Comparison of ENCODE assay signal across 8 cellular contexts in the genomic region with DNA sequence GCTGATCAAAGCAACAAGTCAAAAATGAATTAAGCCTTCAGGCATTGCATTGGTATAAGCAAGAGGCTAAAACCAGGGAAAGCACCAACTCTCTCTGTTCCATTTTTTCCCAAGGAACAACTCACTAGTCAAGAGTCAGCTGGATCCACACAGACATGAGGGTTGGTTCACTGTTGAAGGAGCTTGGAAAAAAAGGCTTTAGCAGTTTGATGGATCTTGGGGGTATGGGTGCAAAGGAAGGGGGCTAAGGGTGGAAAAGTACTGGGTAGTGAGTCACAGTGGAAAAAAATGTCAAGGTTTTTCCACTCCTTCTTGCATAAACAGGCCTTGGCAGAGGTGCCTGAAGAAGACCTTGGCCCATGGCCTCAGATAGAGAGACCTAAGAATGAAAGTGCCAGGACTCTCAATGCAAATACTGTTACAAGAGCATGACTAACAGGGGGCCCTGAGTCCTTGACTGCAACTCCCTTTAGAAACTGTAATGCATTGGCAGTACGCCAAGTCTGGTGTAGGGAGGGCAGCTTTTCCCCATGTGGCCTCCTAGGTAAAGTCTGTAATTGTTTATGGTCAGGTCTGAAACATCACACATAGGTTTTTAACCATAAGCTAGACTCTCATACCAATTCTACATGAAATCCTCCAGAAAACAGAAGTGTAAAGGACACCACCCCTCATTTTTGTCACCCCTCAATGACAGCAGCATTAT. TPM values are rescaled to one million over a fixed set of nuclear protein-coding genes. Genes with fewer than 3 reads are reported as not detected.
DNase-seq lines count a peak whose midpoint lies in the region; ATAC-seq and TF ChIP-seq lines count a peak whose summit lies in the region.

No MANE protein-coding gene starts in this region.

- in situ Hi-C loops in Panc1 (cut with HindIII; ENCODE audit: low pct_unique_long_range_greater_than_20kb, low sequenced_read_pairs) = no loop called here
- in situ Hi-C loops in ACHN (cut with HindIII; ENCODE audit: low pct_ligation_motif_present, low pct_unique_long_range_greater_than_20kb, low sequenced_read_pairs) = no loop called here

- no peak overlapping the region for H3K27ac ChIP-seq in Panc1 (ENCODE audit: low read length)
- peak overlapping the region in 6 of 8 donors; percentile 5 to 54 (median 36) for H3K27ac ChIP-seq in spleen

- POLR2A ChIA-PET in Panc1 (lab: Charles Lee) = interaction anchor here (0.6 kb wide), 1 partner anchor 677 kb away, joined by 8 read pairs; no protein-coding TSS in a partner anchor

- no peak overlapping the region for H3K4me3 ChIP-seq in GM12865 (ENCODE audit: low read depth, low read length)
- no peak overlapping the region for H3K4me3 ChIP-seq in Panc1 (ENCODE audit: low read depth in 2 of 2, low read length in 2 of 2)
- H3K4me3 ChIP-seq in spleen = no peak overlapping the region

- ATAC-seq in GM21619 (IDR thresholded peaks at IDR 0.05; ENCODE audit: unreplicated experiment) = peak; percentile 99
- ATAC-seq in Panc1 = peak; percentile 68; the same call in 1 of the 2 replicates

- TF ChIP-seq CTCF in GM12865 (IDR thresholded peaks at IDR 0.05; ENCODE audit: insufficient read depth, low read depth, low read length, missing control alignments) = no peak
- no peak for TF ChIP-seq CTCF in Panc1 (IDR thresholded peaks at IDR 0.05)
- TF ChIP-seq CTCF in spleen (IDR thresholded peaks at IDR 0.05 in 8 of 11, conservative IDR thresholded peaks at IDR 0.05 in 3 of 11) = no peak

- no peak for TF ChIP-seq POLR2A in spleen (IDR thresholded peaks at IDR 0.05)

- H3K9me3 ChIP-seq in Panc1 (ENCODE audit: control insufficient read depth, insufficient read depth, low read depth, low read length) = no peaks in the 10 kb centered on the region
- no peaks in the 10 kb centered on the region for H3K9me3 ChIP-seq in spleen

- no TSS peak for BruUV-seq in Panc1 (replicated peaks; lab: Mats Ljungman, UMichigan)

- CTCF ChIA-PET in Panc1 (lab: Charles Lee) = interaction anchor here (0.6 kb wide), 1 partner anchor 227 kb away, joined by 4 read pairs; no protein-coding TSS in a partner anchor

- intact Hi-C loops in Panc1 (cut with micrococcal nuclease; ENCODE audit: unreplicated experiment) = no loop called here
- intact Hi-C loops in spleen (cut with DNase I; ENCODE audit: low total_unique reads) = no loop called here

- 52 to 77% (median 70%) methylated on average over 1 of the region's 1 CpG for WGBS in spleen, 5 donors

- no peaks in the 10 kb centered on the region for H3K27me3 ChIP-seq in Panc1 (ENCODE audit: control insufficient read depth, insufficient read depth, low read length)
- no peaks in the 10 kb centered on the region for H3K27me3 ChIP-seq in spleen (replicated peaks in 1 of 7)

- H3K4me1 ChIP-seq in Panc1 (ENCODE audit: control insufficient read depth, insufficient read depth, low read length) (no peaks in the 10 kb centered on the region), spleen (peaks cover 0 to 14% (median 2%) of the 10 kb centered on the region in 6 donors)

- H3K36me3 ChIP-seq in Panc1 (ENCODE audit: control insufficient read depth, insufficient read depth, low read length) (peaks cover 9% of the 10 kb centered on the region; the same call in 1 of the 2 replicates), spleen (peaks cover 0 to 78% (median 40%) of the 10 kb centered on the region in 6 donors)

- DNase-seq in GM12865 (ENCODE audit: low read depth) (peak; percentile 95), HS-5 (ENCODE audit: low read depth) (peak; percentile 50), Panc1 (ENCODE audit: low read depth, low spot score) (no peak), brain pericyte (ENCODE audit: low read depth, low spot score) (peak; percentile 24), spleen (no peak), ACHN (no peak)
- DNase-seq in effector CD4-positive, alpha-beta T cell = no peak

RNA-seq across cellular contexts. Expression of a gene that starts 23.7 kb away (rescaled TPM):
- total RNA-seq in Panc1 (2021; ENCODE audit: unreplicated experiment) (not detected), spleen (not detected)
- not detected for polyA plus RNA-seq in Panc1 (2012; ENCODE audit: insufficient read length)
- not detected for polyA plus RNA-seq in spleen

RNA-seq across cellular contexts. Expression of a gene that starts 30.0 kb away (rescaled TPM):
- total RNA-seq in Panc1 (2021; ENCODE audit: unreplicated experiment) = not detected
- polyA plus RNA-seq in Panc1 (2012; ENCODE audit: insufficient read length) = not detected
- total RNA-seq in spleen = not detected
- polyA plus RNA-seq in spleen = under 1 TPM in 1 of 3 donors, not detected in 2; 0.11 TPM

RNA-seq across cellular contexts. Expression of a gene that starts 48.1 kb away (rescaled TPM):
- total RNA-seq in Panc1 (2021; ENCODE audit: unreplicated experiment) (17.1 TPM), spleen (10 to 100 TPM; 13.6 to 30.5 (median 19.1) TPM)
- 17.5 TPM for polyA plus RNA-seq in Panc1 (2012; ENCODE audit: insufficient read length)
- polyA plus RNA-seq in spleen = 10 to 100 TPM in 2 of 3 donors, 1 to 10 TPM in 1; 9.9 to 14.5 (median 13.6) TPM

RNA-seq across cellular contexts. Expression of a gene that starts 48.4 kb away (rescaled TPM):
- total RNA-seq in Panc1 (2021; ENCODE audit: unreplicated experiment) = 6.4 TPM
- polyA plus RNA-seq in Panc1 (2012; ENCODE audit: insufficient read length) = 5.1 TPM
- total RNA-seq in spleen = 10 to 100 TPM in 3 of 7 donors, 1 to 10 TPM in 4; 7.5 to 11.0 (median 9.7) TPM
- 1 to 10 TPM; 7.5 to 8.6 (median 8.2) TPM for polyA plus RNA-seq in spleen

Comparison
In these comparisons a context has a peak if more than half of its experiments do, and no peak if none do; other contexts are left out.
1. DNase-seq: peak in GM12865 (single experiment), HS-5 (single experiment) and brain pericyte (single experiment); none in Panc1 (single experiment), spleen (single experiment), ACHN (single experiment) and effector CD4-positive, alpha-beta T cell (single experiment).